In the genomic region with DNA sequence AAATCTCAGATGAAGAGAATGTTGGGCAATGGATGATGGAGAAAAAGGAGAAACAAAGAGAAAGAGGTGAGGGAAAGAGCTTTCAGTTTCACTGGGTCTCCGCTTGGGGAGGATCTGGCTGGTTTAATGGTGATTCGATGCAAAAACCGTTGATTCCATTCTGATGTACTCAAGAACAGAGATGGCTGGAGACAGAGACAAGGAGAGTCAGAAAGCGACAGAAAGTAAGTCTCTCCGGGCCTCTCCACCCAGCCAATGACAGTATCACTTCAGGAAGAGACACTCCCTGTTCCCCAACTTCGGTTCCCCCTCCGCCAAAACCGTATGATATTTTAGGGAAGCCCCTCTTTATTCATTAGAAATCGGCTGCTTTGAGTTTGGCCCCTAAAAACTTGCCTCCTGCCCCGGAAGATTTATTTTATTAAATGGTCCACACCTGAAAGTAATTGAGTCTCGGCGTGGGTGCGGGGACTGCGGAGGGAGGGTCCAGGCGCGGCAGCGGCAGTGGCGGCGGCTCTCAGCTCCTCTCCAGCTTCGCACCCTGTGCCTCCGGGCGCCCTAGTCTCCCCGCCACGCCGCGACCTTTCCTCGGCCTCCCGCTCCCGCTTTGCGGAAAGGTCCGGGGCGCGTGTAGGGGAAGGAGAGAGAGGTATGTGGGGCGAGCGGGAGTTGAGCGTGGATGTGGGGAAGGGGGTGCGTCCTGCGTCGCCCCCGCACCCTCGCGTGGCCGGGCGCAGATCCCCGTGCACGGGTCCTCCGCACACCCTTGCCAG, we compare ENCODE assay signal across 9 cellular contexts. TPM values are rescaled to one million over a fixed set of nuclear protein-coding genes. Genes with fewer than 3 reads are reported as not detected.
DNase-seq lines count a peak whose midpoint lies in the region; ATAC-seq lines count a peak whose summit lies in the region.
"Had no signal": no experiment of that assay in that cellular context is flagged by ENCODE, and none has a peak within 500 bp of the region (broad histone marks: within the 10 kb centered on the region; RNA-seq: fewer than 3 reads in every experiment).

No MANE protein-coding gene starts in this region.

- H3K4me1 Mint-ChIP-seq in activated naive CD4-positive, alpha-beta T cell treated with anti-CD3 and anti-CD28 coated beads for 36 hours (ENCODE audit: low read depth) = peaks cover 11% of the 10 kb centered on the region
- H3K4me1 Mint-ChIP-seq in dendritic cell treated with granulocyte-macrophage colony-stimulating factor and Interleukin-4, amounts not matched to agents 40 ng/mL and 50 ng/mL, for 4 days (ENCODE audit: low read depth) = peaks cover 40% of the 10 kb centered on the region

- intact Hi-C loops in activated naive CD4-positive, alpha-beta T cell treated with anti-CD3 and anti-CD28 coated beads for 36 hours (cut with micrococcal nuclease) = loop anchor here (1.0 to 2.0 kb wide), 3 partner anchors 15 to 49 kb away; a partner anchor contains a TSS
- intact Hi-C loops in dendritic cell treated with granulocyte-macrophage colony-stimulating factor and Interleukin-4, amounts not matched to agents 40 ng/mL and 50 ng/mL, for 4 days (cut with micrococcal nuclease) = loop anchor here (2.0 kb wide), 1 partner anchor 15 kb away; no protein-coding TSS in a partner anchor

- H3K4me3 ChIP-seq in muscle layer of duodenum (ENCODE audit: low read depth in 1 of 2, low read length in 2 of 2) (peak overlapping the region; percentile 69 to 81), urinary bladder (ENCODE audit: low read depth, low read length) (peak overlapping the region; percentile 65), SJCRH30 (no peak overlapping the region)

- H3K27me3 Mint-ChIP-seq in activated naive CD4-positive, alpha-beta T cell treated with anti-CD3 and anti-CD28 coated beads for 36 hours (ENCODE audit: low read depth) = peaks cover 59% of the 10 kb centered on the region
- peaks cover 66% of the 10 kb centered on the region for H3K27me3 Mint-ChIP-seq in dendritic cell treated with granulocyte-macrophage colony-stimulating factor and Interleukin-4, amounts not matched to agents 40 ng/mL and 50 ng/mL, for 4 days

- H3K36me3 Mint-ChIP-seq in activated naive CD4-positive, alpha-beta T cell treated with anti-CD3 and anti-CD28 coated beads for 36 hours (ENCODE audit: low read depth) = no peaks in the 10 kb centered on the region
- H3K36me3 Mint-ChIP-seq in dendritic cell treated with granulocyte-macrophage colony-stimulating factor and Interleukin-4, amounts not matched to agents 40 ng/mL and 50 ng/mL, for 4 days (ENCODE audit: low read depth) = no peaks in the 10 kb centered on the region

- no peak overlapping the region for H3K27ac Mint-ChIP-seq in activated naive CD4-positive, alpha-beta T cell treated with anti-CD3 and anti-CD28 coated beads for 36 hours
- peak overlapping the region; percentile 82 for H3K27ac Mint-ChIP-seq in dendritic cell treated with granulocyte-macrophage colony-stimulating factor and Interleukin-4, amounts not matched to agents 40 ng/mL and 50 ng/mL, for 4 days

- WGBS in urinary bladder = 13% methylated on average over 47 of the region's 47 CpGs

- H3K9me3 ChIP-seq in muscle layer of duodenum (ENCODE audit: control insufficient read depth in 1 of 2, low read length in 2 of 2) (no peaks in the 10 kb centered on the region), SJCRH30 (replicated peaks) (no peaks in the 10 kb centered on the region)

- CTCF ChIA-PET in activated naive CD4-positive, alpha-beta T cell treated with anti-CD3 and anti-CD28 coated beads for 36 hours (lab: Charles Lee) = interaction anchor here (1.0 to 1.5 kb wide), 2 partner anchors 22 to 377 kb away, joined by 3 to 5 read pairs; no protein-coding TSS in a partner anchor

- H3K4me1 ChIP-seq in muscle layer of duodenum (ENCODE audit: control insufficient read depth in 1 of 2, insufficient read depth in 2 of 2, low read length in 2 of 2) (peaks cover 4 to 17% of the 10 kb centered on the region in 2 donors), urinary bladder (ENCODE audit: insufficient read depth) (no peaks in the 10 kb centered on the region), SJCRH30 (no peaks in the 10 kb centered on the region)

- no peak for DNase-seq in activated naive CD4-positive, alpha-beta T cell treated with anti-CD3 and anti-CD28 coated beads for 36 hours
- DNase-seq in activated naive CD4-positive, alpha-beta T cell treated with anti-CD3 and anti-CD28 coated beads, Interleukin-2, amount 50 U/mL, for 16 hours = no peak
- DNase-seq in SJCRH30 = no peak
- no peak for DNase-seq in activated effector memory CD4-positive, alpha-beta T cell treated with Interleukin-2 at 50 U/mL for 16 hours

- H3K27me3 ChIP-seq in muscle layer of duodenum (ENCODE audit: low read depth, low read length) (no peaks in the 10 kb centered on the region), SJCRH30 (no peaks in the 10 kb centered on the region; the same call in 1 of the 2 replicates)

- peak overlapping the region; percentile 69 for H3K4me3 Mint-ChIP-seq in activated naive CD4-positive, alpha-beta T cell treated with anti-CD3 and anti-CD28 coated beads for 36 hours
- H3K4me3 Mint-ChIP-seq in dendritic cell treated with granulocyte-macrophage colony-stimulating factor and Interleukin-4, amounts not matched to agents 40 ng/mL and 50 ng/mL, for 4 days = peak overlapping the region; percentile 81

- no peak for ATAC-seq in HG02763 (IDR thresholded peaks at IDR 0.05; ENCODE audit: unreplicated experiment)

- H3K9me3 Mint-ChIP-seq in activated naive CD4-positive, alpha-beta T cell treated with anti-CD3 and anti-CD28 coated beads for 36 hours = no peaks in the 10 kb centered on the region
- no peaks in the 10 kb centered on the region for H3K9me3 Mint-ChIP-seq in dendritic cell treated with granulocyte-macrophage colony-stimulating factor and Interleukin-4, amounts not matched to agents 40 ng/mL and 50 ng/mL, for 4 days

- H3K27ac ChIP-seq in muscle layer of duodenum (ENCODE audit: low read length) (no peak overlapping the region), urinary bladder (ENCODE audit: low read depth) (no peak overlapping the region), SJCRH30 (no peak overlapping the region)
- H3K27ac ChIP-seq: epithelial cell of prostate had no signal

- no peaks in the 10 kb centered on the region for H3K36me3 ChIP-seq in muscle layer of duodenum (ENCODE audit: control insufficient read depth in 1 of 2, insufficient read depth in 2 of 2, low read length in 2 of 2)
- H3K36me3 ChIP-seq in urinary bladder (ENCODE audit: insufficient read depth) = no peaks in the 10 kb centered on the region
- no peaks in the 10 kb centered on the region for H3K36me3 ChIP-seq in SJCRH30

RNA-seq across cellular contexts. Expression of a gene that starts 13.2 kb away (rescaled TPM):
- not detected for total RNA-seq in activated naive CD4-positive, alpha-beta T cell treated with anti-CD3 and anti-CD28 coated beads for 36 hours
- 0.21 TPM for total RNA-seq in urinary bladder
- 0.15 TPM for polyA plus RNA-seq in urinary bladder
- total RNA-seq in SJCRH30 (2014; rRNA removed; shearing (Covaris generic)) = not detected in 2 replicates

RNA-seq across cellular contexts. Expression of a gene that starts 28.6 kb away (rescaled TPM):
- not detected for total RNA-seq in activated naive CD4-positive, alpha-beta T cell treated with anti-CD3 and anti-CD28 coated beads for 36 hours
- total RNA-seq in urinary bladder = not detected
- polyA plus RNA-seq in urinary bladder = not detected
- total RNA-seq in SJCRH30 (2014; rRNA removed; shearing (Covaris generic)) = not detected in 2 replicates

RNA-seq across cellular contexts. Expression of a gene that starts 49.2 kb away (rescaled TPM):
- total RNA-seq in activated naive CD4-positive, alpha-beta T cell treated with anti-CD3 and anti-CD28 coated beads for 36 hours = 10 to 100 TPM; 20.7 to 22.8 TPM
- total RNA-seq in urinary bladder = 46.0 TPM
- polyA plus RNA-seq in urinary bladder = 26.5 TPM
- 30.3 and 35.1 TPM in 2 replicates for total RNA-seq in SJCRH30 (2014; rRNA removed; shearing (Covaris generic))
